In genomic region chr7:102457352-102457924, GRCh38 we compare ENCODE assay signal across 22 cellular contexts.
"Had no signal": no experiment of that assay in that cellular context is flagged by ENCODE, and none has a peak within 500 bp of the region (broad histone marks: within the 10 kb centered on the region; RNA-seq: fewer than 3 reads in every experiment).

No MANE protein-coding gene starts in this region.

- H3K9me3 ChIP-seq: SJCRH30 had no signal

- DNase-seq: activated CD4-positive, alpha-beta T cell treated with anti-CD3 and anti-CD28 coated beads for 4 hours; activated CD8-positive, alpha-beta memory T cell treated with anti-CD3 and anti-CD28 coated beads, Interleukin-2, amount 50 U/mL, for 4 hours; activated CD8-positive, alpha-beta T cell treated with anti-CD3 and anti-CD28 coated beads for 36 hours; activated naive CD8-positive, alpha-beta T cell treated with anti-CD3 and anti-CD28 coated beads, Interleukin-2, amount 50 U/mL, for 24 hours; activated T-cell treated with anti-CD3 and anti-CD28 coated beads, Interleukin-2, amount 50 U/mL, for 72 hours; amniotic stem cell; brain microvascular endothelial cell; Karpas-422; NCI-H1105 treated with DMSO at 0.1 percent for 48 hours; NCI-H1436 treated with DMSO at 0.1 percent for 48 hours; NCI-H187; NCI-H2081; NCI-H510A treated with DMSO at 0.1 percent for 48 hours; NCI-H69; NK-92 treated with Interleukin-12 subunit alpha and Interleukin-12 subunit beta, amount 100 ng/mL, for 24 hours; OCI-M1; Right ventricle myocardium superior; SJCRH30 had no signal

- H3K9me3 Mint-ChIP-seq: activated CD8-positive, alpha-beta T cell treated with anti-CD3 and anti-CD28 coated beads for 36 hours; activated naive CD4-positive, alpha-beta T cell treated with anti-CD3 and anti-CD28 coated beads, Interleukin-2, amount 50 U/mL, for 24 hours; activated naive CD8-positive, alpha-beta T cell treated with anti-CD3 and anti-CD28 coated beads, Interleukin-2, amount 50 U/mL, for 24 hours; activated T-cell treated with anti-CD3 and anti-CD28 coated beads, Interleukin-2, amount 50 U/mL, for 72 hours; activated T-helper 2 cell treated with anti-CD3 and anti-CD28 coated beads, Interferon-gamma antibody, Interleukin-2, Interleukin-4, amounts not matched to agents 10 μg/mL and 5 μg/mL and 100 μg/mL, durations not matched to agents 14 hours and 24 hours and 36 hours; T-helper 1 cell treated with Interleukin-12 subunit alpha and Interleukin-12 subunit beta and Interleukin-4 antibody, amounts not matched to agents 30 μg/mL and 1 μg/mL, for 36 hours had no signal

- H3K27me3 Mint-ChIP-seq: activated CD8-positive, alpha-beta T cell treated with anti-CD3 and anti-CD28 coated beads for 36 hours; activated naive CD4-positive, alpha-beta T cell treated with anti-CD3 and anti-CD28 coated beads, Interleukin-2, amount 50 U/mL, for 24 hours; activated naive CD8-positive, alpha-beta T cell treated with anti-CD3 and anti-CD28 coated beads, Interleukin-2, amount 50 U/mL, for 24 hours had no signal

- H3K4me3 Mint-ChIP-seq: activated CD8-positive, alpha-beta T cell treated with anti-CD3 and anti-CD28 coated beads for 36 hours; activated naive CD4-positive, alpha-beta T cell treated with anti-CD3 and anti-CD28 coated beads, Interleukin-2, amount 50 U/mL, for 24 hours; activated naive CD8-positive, alpha-beta T cell treated with anti-CD3 and anti-CD28 coated beads, Interleukin-2, amount 50 U/mL, for 24 hours; activated T-cell treated with anti-CD3 and anti-CD28 coated beads, Interleukin-2, amount 50 U/mL, for 72 hours; T-helper 1 cell treated with Interleukin-12 subunit alpha and Interleukin-12 subunit beta and Interleukin-4 antibody, amounts not matched to agents 30 μg/mL and 1 μg/mL, for 36 hours had no signal

- H3K4me3 ChIP-seq: cardiac muscle cell, SJCRH30 had no signal

- H3K27me3 ChIP-seq: brain microvascular endothelial cell, cardiac muscle cell, SJCRH30 had no signal

- H3K4me1 ChIP-seq: SJCRH30 had no signal

- H3K27ac ChIP-seq: brain microvascular endothelial cell, cardiac muscle cell, SJCRH30 had no signal

- H3K27ac Mint-ChIP-seq: activated CD8-positive, alpha-beta T cell treated with anti-CD3 and anti-CD28 coated beads for 36 hours; activated naive CD4-positive, alpha-beta T cell treated with anti-CD3 and anti-CD28 coated beads, Interleukin-2, amount 50 U/mL, for 24 hours; activated naive CD8-positive, alpha-beta T cell treated with anti-CD3 and anti-CD28 coated beads, Interleukin-2, amount 50 U/mL, for 24 hours; activated T-cell treated with anti-CD3 and anti-CD28 coated beads, Interleukin-2, amount 50 U/mL, for 72 hours; activated T-helper 2 cell treated with anti-CD3 and anti-CD28 coated beads, Interferon-gamma antibody, Interleukin-2, Interleukin-4, amounts not matched to agents 10 μg/mL and 5 μg/mL and 100 μg/mL, durations not matched to agents 14 hours and 24 hours and 36 hours; T-helper 1 cell treated with Interleukin-12 subunit alpha and Interleukin-12 subunit beta and Interleukin-4 antibody, amounts not matched to agents 30 μg/mL and 1 μg/mL, for 36 hours had no signal

- H3K4me1 Mint-ChIP-seq: activated naive CD8-positive, alpha-beta T cell treated with anti-CD3 and anti-CD28 coated beads, Interleukin-2, amount 50 U/mL, for 24 hours had no signal
